In genomic region chr19:43274726-43275125, GRCh38 we compare ENCODE assay signal across 12 cellular contexts. TPM values are rescaled to one million over a fixed set of nuclear protein-coding genes. Genes with fewer than 3 reads are reported as not detected.
DNase-seq lines count a peak whose midpoint lies in the region; ATAC-seq, FAIRE-seq and TF ChIP-seq lines count a peak whose summit lies in the region.
"Not testable (repeated sequence)": the region's sequence is repeated elsewhere in the genome, so short reads cannot be mapped to it uniquely, and the experiment has no call there.
"Had no signal": no experiment of that assay in that cellular context is flagged by ENCODE, and none has a peak within 500 bp of the region (broad histone marks: within the 10 kb centered on the region; RNA-seq: fewer than 3 reads in every experiment).

No MANE protein-coding gene starts in this region.

- H3K4me3 ChIP-seq in GM23248; HepG2 (replicated peaks in 1 of 3; ENCODE audit: insufficient read depth in 1 of 3, low read depth in 2 of 3, low read length in 3 of 3); spleen: not testable (repeated sequence)

- H3K9me3 ChIP-seq in CD4-positive, alpha-beta T cell (ENCODE audit: control insufficient read depth, low read length); GM23248 (ENCODE audit: low read depth); HepG2 (ENCODE audit: low read length); spleen: not testable (repeated sequence)

- peak overlapping the region; percentile 69 for H2AFZ ChIP-seq in GM23248
- H2AFZ ChIP-seq in HepG2 (ENCODE audit: low read length): not testable (repeated sequence)

- not testable (repeated sequence) for TF ChIP-seq POLR2A in HepG2 (IDR thresholded peaks at IDR 0.05; ENCODE audit: insufficient read depth in 1 of 2, low read depth in 2 of 2, low read length in 2 of 2); spleen (IDR thresholded peaks at IDR 0.05)

- peak; percentile 44 for TF ChIP-seq CTCF in CD4-positive, alpha-beta T cell (IDR thresholded peaks at IDR 0.05)
- TF ChIP-seq CTCF in HepG2 (CRISPR knock-in tag; IDR thresholded peaks at IDR 0.05) (peak; percentile 59), spleen (IDR thresholded peaks at IDR 0.05 in 8 of 11, conservative IDR thresholded peaks at IDR 0.05 in 3 of 11) (peak in 7 of 11 experiments; percentile 11 to 48 (median 39))

- not testable (repeated sequence) for H3F3A ChIP-seq in GM23248 (ENCODE audit: insufficient read depth)

- H3K9me3 Mint-ChIP-seq in CD4-positive, alpha-beta T cell; activated naive CD4-positive, alpha-beta T cell treated with anti-CD3 and anti-CD28 coated beads for 36 hours: not testable (repeated sequence)

- not testable (repeated sequence) for FAIRE-seq in RCC 7860 (lab: Jason Lieb, UNC); HepG2 (lab: Jason Lieb, UNC)

- H3K27ac Mint-ChIP-seq in CD4-positive, alpha-beta T cell; activated naive CD4-positive, alpha-beta T cell treated with anti-CD3 and anti-CD28 coated beads for 36 hours: not testable (repeated sequence)

- not testable (repeated sequence) for TF ChIP-seq RAD21 in HepG2 (CRISPR knock-in tag; IDR thresholded peaks at IDR 0.05)

- H3K27me3 ChIP-seq in CD4-positive, alpha-beta T cell (ENCODE audit: control insufficient read depth, insufficient read depth, low read length); GM23248 (replicated peaks; ENCODE audit: insufficient read depth); HepG2 (ENCODE audit: control insufficient read depth in 1 of 2, insufficient read depth in 2 of 2, low read length in 2 of 2): not testable (repeated sequence)
- peaks cover 0 to 11% (median 0%) of the 10 kb centered on the region in 7 donors for H3K27me3 ChIP-seq in spleen (replicated peaks in 1 of 7)

- H3K4me1 Mint-ChIP-seq in CD4-positive, alpha-beta T cell (ENCODE audit: low read depth); activated naive CD4-positive, alpha-beta T cell treated with anti-CD3 and anti-CD28 coated beads for 36 hours (ENCODE audit: low read depth): not testable (repeated sequence)

- POLR2A ChIA-PET in CD4-positive, alpha-beta T cell (lab: Charles Lee); HepG2 (lab: Yijun Ruan, JAX): not testable (repeated sequence)

- WGBS in GM23248 (ENCODE audit: low coverage in 1 of 2, low lambda C conversion rate in 2 of 2, missing lambda C conversion rate in 2 of 2), 2 experiments: 5 to 10% methylated on average over 6 of the region's 6 CpGs
- 2% methylated on average over 6 of the region's 6 CpGs for WGBS in HepG2 (ENCODE audit: low lambda C conversion rate)
- WGBS in spleen, 5 donors: 22 to 42% (median 26%) methylated on average over 6 of the region's 6 CpGs

- peak in 1 of 10 experiments; percentile 7 for DNase-seq in CD4-positive, alpha-beta T cell
- DNase-seq in GM23248 (peak; percentile 76), NCI-H1048 (lab: John Stamatoyannopoulos, UW) (peak; percentile 29), RCC 7860 (ENCODE audit: low spot score) (peak; percentile 18), fibroblast of gingiva (ENCODE audit: low read depth) (peak; percentile 42), HepG2 (ENCODE audit: low spot score) (peak; percentile 23)
- peak; percentile 31 for DNase-seq in activated naive CD4-positive, alpha-beta T cell treated with anti-CD3 and anti-CD28 coated beads for 36 hours
- not testable (repeated sequence) for DNase-seq in spleen

- CTCF ChIA-PET in CD4-positive, alpha-beta T cell (lab: Charles Lee); activated naive CD4-positive, alpha-beta T cell treated with anti-CD3 and anti-CD28 coated beads for 36 hours (lab: Charles Lee); HepG2 (lab: Yijun Ruan, JAX; ENCODE audit: low intra/inter-chr PET ratio, low total read pairs): not testable (repeated sequence)

- H3K9ac ChIP-seq in GM23248; HepG2 (ENCODE audit: insufficient read depth, low read depth, low read length): not testable (repeated sequence)

- not testable (repeated sequence) for H4K20me1 ChIP-seq in GM23248 (ENCODE audit: insufficient read depth); HepG2 (ENCODE audit: insufficient read depth, low read length)

- peaks cover 75% of the 10 kb centered on the region for H3K27me3 Mint-ChIP-seq in CD4-positive, alpha-beta T cell
- peaks cover 14% of the 10 kb centered on the region for H3K27me3 Mint-ChIP-seq in activated naive CD4-positive, alpha-beta T cell treated with anti-CD3 and anti-CD28 coated beads for 36 hours (ENCODE audit: low read depth)

- not testable (repeated sequence) for H3K36me3 ChIP-seq in GM23248 (ENCODE audit: low read depth); HepG2 (replicated peaks in 1 of 2; ENCODE audit: control insufficient read depth in 1 of 2, insufficient read depth in 2 of 2, low read length in 2 of 2); spleen

- not testable (repeated sequence) for H3K4me2 ChIP-seq in GM23248 (ENCODE audit: unreplicated experiment); HepG2 (ENCODE audit: low read depth, low read length)

- H3K4me3 Mint-ChIP-seq in CD4-positive, alpha-beta T cell; activated naive CD4-positive, alpha-beta T cell treated with anti-CD3 and anti-CD28 coated beads for 36 hours: not testable (repeated sequence)

- in situ Hi-C loops in GM23248 (cut with MboI); HepG2 (cut with HindIII; ENCODE audit: extremely low pct_ligation_motif_present, low pct_unique_long_range_greater_than_20kb): not testable (repeated sequence)

- not testable (repeated sequence) for H3K9me2 ChIP-seq in GM23248 (ENCODE audit: insufficient read depth)

- intact Hi-C loops in CD4-positive, alpha-beta T cell (cut with DNase I, micrococcal nuclease); activated naive CD4-positive, alpha-beta T cell treated with anti-CD3 and anti-CD28 coated beads for 36 hours (cut with micrococcal nuclease); HepG2 (cut with micrococcal nuclease; ENCODE audit: unreplicated experiment); spleen (cut with DNase I; ENCODE audit: low total_unique reads): not testable (repeated sequence)

- not testable (repeated sequence) for BruUV-seq in HepG2 (replicated peaks; lab: Mats Ljungman, UMichigan)

- TF ChIP-seq EP300 in HepG2 (IDR thresholded peaks at IDR 0.05; ENCODE audit: low read depth in 2 of 2, low read length in 2 of 2); HepG2 (CRISPR knock-in tag; IDR thresholded peaks at IDR 0.05; ENCODE audit: borderline replicate concordance): not testable (repeated sequence)

- not testable (repeated sequence) for ATAC-seq in CD4-positive, alpha-beta T cell (ENCODE audit: poor library complexity)
- ATAC-seq in HepG2: peak; percentile 53; the same call in 2 of the 3 replicates

- not testable (repeated sequence) for H3K79me2 ChIP-seq in GM23248 (ENCODE audit: insufficient read depth); HepG2 (ENCODE audit: insufficient read depth, low read length)

- H3K4me1 ChIP-seq in GM23248 (ENCODE audit: insufficient read depth); HepG2 (ENCODE audit: insufficient read depth, low read length); spleen: not testable (repeated sequence)

- not testable (repeated sequence) for H3K27ac ChIP-seq in CD4-positive, alpha-beta T cell (ENCODE audit: low read depth, low read length); GM23248; HepG2 (ENCODE audit: extremely low read length, insufficient read depth, low read length); spleen

- not testable (repeated sequence) for H3K36me3 Mint-ChIP-seq in CD4-positive, alpha-beta T cell (ENCODE audit: low read depth); activated naive CD4-positive, alpha-beta T cell treated with anti-CD3 and anti-CD28 coated beads for 36 hours (ENCODE audit: low read depth)

TF ChIP-seq in HepG2, 621 proteins besides CTCF, POLR2A, EP300 and RAD21:
- TF ChIP-seq SMC3 (IDR thresholded peaks at IDR 0.05; ENCODE audit: low read length): 0 out of 2 replicates have a peak, but pooled peaks have one; percentile 8

RNA-seq across cellular contexts. Expression of gene PSG9, which starts 5.4 kb away (rescaled TPM):
- not detected for total RNA-seq in CD4-positive, alpha-beta T cell
- total RNA-seq in GM23248 (2014; rRNA removed; shearing (Covaris generic)): 0.32 TPM in 1 of 2 replicates, not detected in the other
- 1.1 and 1.6 TPM in 2 replicates for polyA plus RNA-seq in GM23248 (2016; fragmentation: Nextera tagmentation; extraction: Ambion mirVana)
- not detected for total RNA-seq in activated naive CD4-positive, alpha-beta T cell treated with anti-CD3 and anti-CD28 coated beads for 36 hours
- not detected in 2 replicates for total RNA-seq in HepG2 (2016; rRNA removed; fragmentation: Illumina TruSeq; extraction: Trizol)
- total RNA-seq in HepG2 (2016; cell fraction: cytosol; rRNA removed; fragmentation: Illumina TruSeq; extraction: Trizol; ENCODE audit: low read depth): not detected in 2 replicates
- total RNA-seq in HepG2 (2016; cell fraction: insoluble cytoplasmic fraction; rRNA removed; fragmentation: Illumina TruSeq; extraction: Trizol): not detected in 2 replicates
- not detected in 2 replicates for total RNA-seq in HepG2 (2016; cell fraction: membrane; rRNA removed; fragmentation: Illumina TruSeq; extraction: Trizol)
- not detected in 2 replicates for total RNA-seq in HepG2 (2016; cell fraction: nucleus; rRNA removed; fragmentation: Illumina TruSeq; extraction: Trizol)
- polyA plus RNA-seq in HepG2 (2011; rRNA removed): 0.04 and 0.17 TPM in 2 replicates
- polyA plus RNA-seq in HepG2 (2011; cell fraction: cytosol; rRNA removed): 0.12 and 0.21 TPM in 2 replicates
- 0.11 TPM in 1 of 2 replicates, not detected in the other for polyA plus RNA-seq in HepG2 (2011; cell fraction: nucleus; rRNA removed)
- polyA plus RNA-seq in HepG2 (2012): 0.12 TPM in 1 of 2 replicates, not detected in the other
- polyA plus RNA-seq in HepG2 (2016; cell fraction: cytosol; fragmentation: Illumina TruSeq; extraction: Trizol; ENCODE audit: low read depth): not detected in 2 replicates
- not detected in 2 replicates for polyA plus RNA-seq in HepG2 (2016; cell fraction: insoluble cytoplasmic fraction; fragmentation: Illumina TruSeq; extraction: Trizol; ENCODE audit: low read depth)
- polyA plus RNA-seq in HepG2 (2016; cell fraction: membrane; fragmentation: Illumina TruSeq; extraction: Trizol; ENCODE audit: low read depth): not detected in 2 replicates
- not detected in 2 replicates for polyA plus RNA-seq in HepG2 (2016; cell fraction: nucleus; fragmentation: Illumina TruSeq; extraction: Trizol; ENCODE audit: insufficient read depth, low read depth)
- not detected in 2 replicates for polyA minus RNA-seq in HepG2 (2011; rRNA and poly(A)+ RNA removed; ENCODE audit: low replicate concordance)
- not detected in 2 replicates for polyA minus RNA-seq in HepG2 (2011; cell fraction: cytosol; rRNA and poly(A)+ RNA removed)
- not detected in 2 replicates for polyA minus RNA-seq in HepG2 (2011; cell fraction: nucleus; rRNA and poly(A)+ RNA removed)
- not detected for total RNA-seq in spleen
- polyA plus RNA-seq in spleen: not detected
- total RNA-seq: cardiac septum, NCI-H460, temporal lobe had no signal
- polyA plus RNA-seq: naive thymus-derived CD4-positive, alpha-beta T cell had no signal
